In genomic region chr1:77416692-77417450, GRCh38 we compare ENCODE assay signal across 9 cellular contexts.
DNase-seq lines count a peak whose midpoint lies in the region; ATAC-seq, FAIRE-seq and TF ChIP-seq lines count a peak whose summit lies in the region.
"Had no signal": no experiment of that assay in that cellular context is flagged by ENCODE, and none has a peak within 500 bp of the region (broad histone marks: within the 10 kb centered on the region; RNA-seq: fewer than 3 reads in every experiment).

No MANE protein-coding gene starts in this region.

- POLR2A ChIA-PET in GM12878 (lab: Charles Lee) = no interaction called here

- no peak overlapping the region for H3K4me3 Mint-ChIP-seq in activated naive CD8-positive, alpha-beta T cell treated with anti-CD3 and anti-CD28 coated beads for 36 hours

- DNase-seq in HT1080 (ENCODE audit: low read depth) (peak; percentile 23), GM12878 (ENCODE audit: low read depth, low spot score) (no peak), lower lobe of right lung (no peak), cerebellar nuclear complex (lab: John Stamatoyannopoulos, UW) (no peak)
- no peak for DNase-seq in activated naive CD8-positive, alpha-beta T cell treated with anti-CD3 and anti-CD28 coated beads for 36 hours
- DNase-seq: cortex of kidney; NK-92 treated with Interleukin-12 subunit alpha and Interleukin-12 subunit beta, amount 100 ng/mL, for 24 hours had no signal

- no peaks in the 10 kb centered on the region for H3K79me2 ChIP-seq in DOHH2 (ENCODE audit: control insufficient read depth, low read length)
- H3K79me2 ChIP-seq in GM12878 (ENCODE audit: control insufficient read depth, insufficient read depth, low read length) = no peaks in the 10 kb centered on the region

- no peak for TF ChIP-seq RAD21 in GM12878 (IDR thresholded peaks at IDR 0.05; ENCODE audit: insufficient read depth, low read depth, low read length)

- no peak overlapping the region for H3K4me2 ChIP-seq in DOHH2 (ENCODE audit: low read length)
- no peak overlapping the region for H3K4me2 ChIP-seq in GM12878 (ENCODE audit: control insufficient read depth, insufficient read depth)

- no peaks in the 10 kb centered on the region for H3F3A ChIP-seq in DOHH2 (ENCODE audit: control insufficient read depth, insufficient read depth)

- peak; percentile 64 for TF ChIP-seq CTCF in DOHH2 (IDR thresholded peaks at IDR 0.05; ENCODE audit: low read depth, low read length, poor library complexity, severe bottlenecking)
- peak in 2 of 3 experiments; percentile 16 to 19; a peak in 1 of 6 replicates for TF ChIP-seq CTCF in GM12878 (IDR thresholded peaks at IDR 0.05 in 2 of 3, conservative IDR thresholded peaks at IDR 0.05 in 1 of 3; ENCODE audit: control insufficient read depth in 2 of 3, extremely low read depth in 1 of 3, insufficient read depth in 1 of 3, low read depth in 3 of 3, low read length in 3 of 3)
- peak; percentile 25 for TF ChIP-seq CTCF in lower lobe of right lung (IDR thresholded peaks at IDR 0.05)

- in situ Hi-C loops in GM12878 (cut with MboI) = no loop called here

- H3K27ac ChIP-seq in DOHH2 (ENCODE audit: low read depth, low read length) (no peak overlapping the region), GM12878 (ENCODE audit: control insufficient read depth, insufficient read depth) (no peak overlapping the region), lower lobe of right lung (no peak overlapping the region)

- no TSS peak for BruUV-seq in GM12878 (replicated peaks; lab: Mats Ljungman, UMichigan)

- peaks cover 13% of the 10 kb centered on the region for H3K9me3 Mint-ChIP-seq in activated naive CD8-positive, alpha-beta T cell treated with anti-CD3 and anti-CD28 coated beads for 36 hours

- H3K4me3 ChIP-seq in DOHH2 (ENCODE audit: low read length) (no peak overlapping the region), GM12878 (no peak overlapping the region), lower lobe of right lung (no peak overlapping the region)

- H3K36me3 Mint-ChIP-seq in activated naive CD8-positive, alpha-beta T cell treated with anti-CD3 and anti-CD28 coated beads for 36 hours = peaks cover 36% of the 10 kb centered on the region

- CTCF ChIA-PET in GM12878 (lab: Yijun Ruan, JAX) = no interaction called here

- FAIRE-seq in GM12878 (lab: Jason Lieb, UNC) = no peak

- TF ChIP-seq EP300 in GM12878 (IDR thresholded peaks at IDR 0.05; ENCODE audit: borderline replicate concordance in 1 of 2, control insufficient read depth in 1 of 2, low read depth in 2 of 2, low read length in 2 of 2) = no peak

- intact Hi-C loops in GM12878 (cut with micrococcal nuclease; ENCODE audit: unreplicated experiment) = loop anchor here (10.0 kb wide), 1 partner anchor 262 kb away; no protein-coding TSS in a partner anchor
- intact Hi-C loops in lower lobe of right lung (cut with DNase I) = no loop called here

- H2AFZ ChIP-seq in GM12878 (ENCODE audit: control insufficient read depth, low read depth, low read length) = no peak overlapping the region

- RAD21 ChIA-PET in GM12878 (lab: Charles Lee; ENCODE audit: unreplicated experiment) = no interaction called here

- H3K9me2 ChIP-seq in DOHH2 (replicated peaks; ENCODE audit: control insufficient read depth, low read length) = no peaks in the 10 kb centered on the region

- TF ChIP-seq POLR2A in GM12878 (IDR thresholded peaks at IDR 0.05; ENCODE audit: low read depth, low read length) = no peak

- H3K9me3 ChIP-seq in DOHH2 (ENCODE audit: control insufficient read depth, insufficient read depth, low read length) = no peaks in the 10 kb centered on the region
- H3K9me3 ChIP-seq in GM12878 (replicated peaks; ENCODE audit: control insufficient read depth, insufficient read depth, low read length) = peaks cover 2% of the 10 kb centered on the region; the same call in 2 of the 3 replicates
- no peaks in the 10 kb centered on the region for H3K9me3 ChIP-seq in lower lobe of right lung

- H3K4me1 ChIP-seq in DOHH2 (ENCODE audit: control insufficient read depth, low read length) (peaks cover 19% of the 10 kb centered on the region), GM12878 (ENCODE audit: control insufficient read depth, insufficient read depth, low read length) (peaks cover 27% of the 10 kb centered on the region), lower lobe of right lung (peaks cover 6% of the 10 kb centered on the region)

- no peaks in the 10 kb centered on the region for H4K20me1 ChIP-seq in DOHH2 (ENCODE audit: control insufficient read depth, insufficient read depth, low read depth, low read length)
- H4K20me1 ChIP-seq in GM12878 (ENCODE audit: control insufficient read depth, insufficient read depth) = no peaks in the 10 kb centered on the region

- H3K27me3 ChIP-seq in DOHH2 (ENCODE audit: control insufficient read depth, low read length) (peaks cover 44% of the 10 kb centered on the region), GM12878 (replicated peaks in 1 of 2; ENCODE audit: control insufficient read depth in 2 of 2, insufficient read depth in 2 of 2, low read length in 1 of 2) (no peaks in the 10 kb centered on the region), lower lobe of right lung (ENCODE audit: low read depth) (no peaks in the 10 kb centered on the region)

- H3K9ac ChIP-seq in GM12878 (ENCODE audit: control insufficient read depth, insufficient read depth, low read length) = no peak overlapping the region

- peaks cover 40% of the 10 kb centered on the region for H3K4me1 Mint-ChIP-seq in activated naive CD8-positive, alpha-beta T cell treated with anti-CD3 and anti-CD28 coated beads for 36 hours

- H3K27me3 Mint-ChIP-seq in activated naive CD8-positive, alpha-beta T cell treated with anti-CD3 and anti-CD28 coated beads for 36 hours = no peaks in the 10 kb centered on the region

- no peak overlapping the region for H3K27ac Mint-ChIP-seq in activated naive CD8-positive, alpha-beta T cell treated with anti-CD3 and anti-CD28 coated beads for 36 hours

- no peaks in the 10 kb centered on the region for H3K36me3 ChIP-seq in DOHH2 (ENCODE audit: control insufficient read depth, low read length)
- no peaks in the 10 kb centered on the region for H3K36me3 ChIP-seq in GM12878 (ENCODE audit: control insufficient read depth in 2 of 2, insufficient read depth in 2 of 2, low read length in 1 of 2)
- no peaks in the 10 kb centered on the region for H3K36me3 ChIP-seq in lower lobe of right lung

- SMC1A ChIA-PET in GM12878 (lab: Charles Lee; ENCODE audit: uncharacterized antibody, unreplicated experiment) = interaction anchor here (1.0 kb wide), 1 partner anchor 42 kb away, joined by 3 read pairs; no protein-coding TSS in a partner anchor

- WGBS in GM12878 (ENCODE audit: insufficient coverage, insufficient replicate concordance, low lambda C conversion rate, missing lambda C conversion rate) = 31% methylated on average over 5 of the region's 5 CpGs

- ATAC-seq in GM12878 (no peak), lower lobe of right lung (no peak), HG02884 (IDR thresholded peaks at IDR 0.05; ENCODE audit: unreplicated experiment) (no peak)

TF ChIP-seq in GM12878, 131 proteins besides CTCF, POLR2A, EP300 and RAD21:
- TF ChIP-seq TCF7 (IDR thresholded peaks at IDR 0.05; ENCODE audit: borderline replicate concordance) (no peak), NFIC (IDR thresholded peaks at IDR 0.05; ENCODE audit: low read depth, low read length) (no peak), IRF4 (IDR thresholded peaks at IDR 0.05; ENCODE audit: low read depth, low read length) (no peak), RELA (IDR thresholded peaks at IDR 0.05; ENCODE audit: borderline replicate concordance, partially characterized antibody) (no peak), SP1 (IDR thresholded peaks at IDR 0.05; ENCODE audit: low read depth, low read length) (no peak), RFX5 (IDR thresholded peaks at IDR 0.05; ENCODE audit: low read depth, low read length) (no peak), PRDM15 (CRISPR knock-in tag; IDR thresholded peaks at IDR 0.05) (no peak), PAX8 (IDR thresholded peaks at IDR 0.05) (no peak), RBBP5 (conservative IDR thresholded peaks at IDR 0.05) (no peak), PML (IDR thresholded peaks at IDR 0.05; ENCODE audit: low read length) (no peak), ZZZ3 (IDR thresholded peaks at IDR 0.05; ENCODE audit: control insufficient read depth, insufficient read length, low read depth) (no peak)
